ENCODE assay signal across 15 cellular contexts in the genomic region with DNA sequence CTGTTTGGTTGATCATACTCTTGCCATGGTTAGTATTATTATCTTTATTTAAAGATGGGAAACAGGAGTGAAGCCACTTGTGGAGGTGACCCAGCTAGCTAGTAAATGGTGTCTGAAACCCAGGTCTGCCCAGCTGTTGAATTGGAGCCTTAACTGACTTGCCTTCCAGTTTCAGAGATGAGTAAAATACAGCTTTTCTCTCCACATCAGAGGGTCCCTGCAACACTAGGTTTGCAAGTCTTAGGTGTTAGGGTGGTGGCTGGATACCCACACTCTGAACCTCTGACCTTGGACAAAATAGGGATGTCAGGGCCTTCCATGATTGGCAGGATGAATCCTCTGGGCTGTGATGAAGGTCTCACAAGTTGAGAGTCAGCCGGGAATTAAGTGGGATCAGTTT. TPM values are rescaled to one million over a fixed set of nuclear protein-coding genes. Genes with fewer than 3 reads are reported as not detected.
DNase-seq lines count a peak whose midpoint lies in the region; ATAC-seq, FAIRE-seq and TF ChIP-seq lines count a peak whose summit lies in the region.
"Had no signal": no experiment of that assay in that cellular context is flagged by ENCODE, and none has a peak within 500 bp of the region (broad histone marks: within the 10 kb centered on the region; RNA-seq: fewer than 3 reads in every experiment).

No MANE protein-coding gene starts in this region.

- TF ChIP-seq RAD21 in A549 (conservative IDR thresholded peaks at IDR 0.05 in 1 of 2, IDR thresholded peaks at IDR 0.05 in 1 of 2): no peak

- intact Hi-C loops in breast epithelium (cut with DNase I; ENCODE audit: low total_unique reads): no loop called here

- no peak overlapping the region for H3K4me3 Mint-ChIP-seq in HFFc6
- peak overlapping the region; percentile 6 to 74 (median 65) for H3K4me3 Mint-ChIP-seq in nephron

- peak overlapping the region; percentile 87 for H3K4me2 ChIP-seq in A549

- H3K4me1 Mint-ChIP-seq in HFFc6 (ENCODE audit: low read depth) (peaks cover 81% of the 10 kb centered on the region), nephron (peaks cover 59% of the 10 kb centered on the region)

- TF ChIP-seq CTCF in A549 (IDR thresholded peaks at IDR 0.05) (no peak), HFFc6 (IDR thresholded peaks at IDR 0.05) (no peak), breast epithelium (IDR thresholded peaks at IDR 0.05) (no peak), nephron (IDR thresholded peaks at IDR 0.05; ENCODE audit: unreplicated experiment in 3 of 3) (no peak), foreskin keratinocyte (conservative IDR thresholded peaks at IDR 0.05) (no peak)

- ATAC-seq in A549 (no peak), foreskin keratinocyte (no peak), GM18505 (IDR thresholded peaks at IDR 0.05; ENCODE audit: unreplicated experiment) (no peak), HG02763 (IDR thresholded peaks at IDR 0.05; ENCODE audit: unreplicated experiment) (no peak), GM18861 (IDR thresholded peaks at IDR 0.05; ENCODE audit: unreplicated experiment) (no peak)
- ATAC-seq: lower lobe of right lung had no signal

- peak overlapping the region; percentile 94 for H3K27ac Mint-ChIP-seq in HFFc6
- H3K27ac Mint-ChIP-seq in nephron: peak overlapping the region; percentile 56 to 79 (median 71)

- no peak for TF ChIP-seq POLR2A in A549 (IDR thresholded peaks at IDR 0.05; ENCODE audit: low read length)
- no peak for TF ChIP-seq POLR2A in breast epithelium (IDR thresholded peaks at IDR 0.05)
- TF ChIP-seq POLR2A in GM18505 (IDR thresholded peaks at IDR 0.05; ENCODE audit: borderline replicate concordance, extremely low read depth, insufficient read depth, insufficient read length): no peak

- POLR2A ChIA-PET in A549 (lab: Yijun Ruan, JAX): no interaction called here

- no peaks in the 10 kb centered on the region for H3K9me3 Mint-ChIP-seq in HFFc6
- no peaks in the 10 kb centered on the region for H3K9me3 Mint-ChIP-seq in nephron

- 7% methylated on average over 1 of the region's 1 CpG for WGBS in A549 (ENCODE audit: missing lambda C conversion rate)

- H3K4me3 ChIP-seq in A549: peak overlapping the region; percentile 99
- H3K4me3 ChIP-seq in breast epithelium: no peak overlapping the region
- H3K4me3 ChIP-seq: lower lobe of right lung had no signal

- H3K27me3 Mint-ChIP-seq in HFFc6 (ENCODE audit: insufficient read depth): peaks cover 3% of the 10 kb centered on the region; the same call in 1 of the 2 replicates
- H3K27me3 Mint-ChIP-seq in nephron (ENCODE audit: low read depth): peaks cover 3% of the 10 kb centered on the region

- no peak for TF ChIP-seq EP300 in A549 (IDR thresholded peaks at IDR 0.05)

- peaks cover 12% of the 10 kb centered on the region; the same call in 1 of the 2 replicates for H3K36me3 Mint-ChIP-seq in HFFc6 (ENCODE audit: low read depth)
- H3K36me3 Mint-ChIP-seq in nephron (ENCODE audit: low read depth): no peaks in the 10 kb centered on the region

- no peaks in the 10 kb centered on the region for H3K36me3 ChIP-seq in breast epithelium
- H3K36me3 ChIP-seq: lower lobe of right lung had no signal

- H3K27me3 ChIP-seq in breast epithelium (no peaks in the 10 kb centered on the region), foreskin keratinocyte (no peaks in the 10 kb centered on the region)

- H3K27ac ChIP-seq in A549 (peak overlapping the region; percentile 84 to 97), breast epithelium (peak overlapping the region; percentile 79 to 81), foreskin keratinocyte (no peak overlapping the region)
- H3K27ac ChIP-seq: lower lobe of right lung had no signal

- no peak for FAIRE-seq in A549 (lab: Jason Lieb, UNC)
- FAIRE-seq: small intestine had no signal

- DNase-seq in A549 (ENCODE audit: low read depth in 1 of 2, low spot score in 1 of 2) (no peak), HFFc6 (no peak), breast epithelium (ENCODE audit: low spot score in 2 of 2) (no peak), foreskin keratinocyte (no peak)
- DNase-seq: activated CD4-positive, CD25-positive, alpha-beta regulatory T cell treated with anti-CD3 and anti-CD28 coated beads, Interleukin-2, amount 50 U/mL, for 72 hours; cortex of kidney; DMS53; lower lobe of right lung; NCI-H1092 treated with DMSO at 0.1 percent for 48 hours; occipital lobe; small intestine had no signal

- H3K4me1 ChIP-seq in A549: peaks cover 57% of the 10 kb centered on the region
- peaks cover 8 to 37% of the 10 kb centered on the region in 2 donors for H3K4me1 ChIP-seq in breast epithelium
- peaks cover 39% of the 10 kb centered on the region for H3K4me1 ChIP-seq in foreskin keratinocyte

- CTCF ChIA-PET in A549 (lab: Yijun Ruan, JAX): interaction anchor here (5.8 kb wide), 1 partner anchor 50 kb away, joined by 22 read pairs; no protein-coding TSS in a partner anchor

- H3K9me3 ChIP-seq in A549 (no peaks in the 10 kb centered on the region), breast epithelium (no peaks in the 10 kb centered on the region)
- H3K9me3 ChIP-seq: lower lobe of right lung had no signal

TF ChIP-seq in A549, 52 proteins besides CTCF, POLR2A, EP300 and RAD21:
- TF ChIP-seq CHD4 (IDR thresholded peaks at IDR 0.05; ENCODE audit: borderline replicate concordance): no peak
- no peak for TF ChIP-seq RCOR1 (IDR thresholded peaks at IDR 0.05; ENCODE audit: low read depth, low read length)
- no peak for TF ChIP-seq CEBPB (IDR thresholded peaks at IDR 0.05)
- no peak for TF ChIP-seq JUNB (IDR thresholded peaks at IDR 0.05)
- no peak for TF ChIP-seq MAFK (IDR thresholded peaks at IDR 0.05; ENCODE audit: partially characterized antibody)
- no peak for TF ChIP-seq EHF (CRISPR knock-in tag; IDR thresholded peaks at IDR 0.05)
- TF ChIP-seq TFCP2L1 (CRISPR knock-in tag; IDR thresholded peaks at IDR 0.05): no peak
- TF ChIP-seq EHMT2 (IDR thresholded peaks at IDR 0.05; ENCODE audit: low read depth): no peak
- TF ChIP-seq, protein P1, sequence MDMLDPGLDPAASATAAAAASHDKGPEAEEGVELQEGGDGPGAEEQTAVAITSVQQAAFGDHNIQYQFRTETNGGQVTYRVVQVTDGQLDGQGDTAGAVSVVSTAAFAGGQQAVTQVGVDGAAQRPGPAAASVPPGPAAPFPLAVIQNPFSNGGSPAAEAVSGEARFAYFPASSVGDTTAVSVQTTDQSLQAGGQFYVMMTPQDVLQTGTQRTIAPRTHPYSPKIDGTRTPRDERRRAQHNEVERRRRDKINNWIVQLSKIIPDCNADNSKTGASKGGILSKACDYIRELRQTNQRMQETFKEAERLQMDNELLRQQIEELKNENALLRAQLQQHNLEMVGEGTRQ (IDR thresholded peaks at IDR 0.05): no peak
- no peak for TF ChIP-seq MYC (IDR thresholded peaks at IDR 0.05; ENCODE audit: borderline replicate concordance, low read length)
- TF ChIP-seq PHF8 (IDR thresholded peaks at IDR 0.05; ENCODE audit: borderline replicate concordance, low read depth): no peak
- TF ChIP-seq FOSB (CRISPR knock-in tag; IDR thresholded peaks at IDR 0.05): no peak
- TF ChIP-seq, protein P2, sequence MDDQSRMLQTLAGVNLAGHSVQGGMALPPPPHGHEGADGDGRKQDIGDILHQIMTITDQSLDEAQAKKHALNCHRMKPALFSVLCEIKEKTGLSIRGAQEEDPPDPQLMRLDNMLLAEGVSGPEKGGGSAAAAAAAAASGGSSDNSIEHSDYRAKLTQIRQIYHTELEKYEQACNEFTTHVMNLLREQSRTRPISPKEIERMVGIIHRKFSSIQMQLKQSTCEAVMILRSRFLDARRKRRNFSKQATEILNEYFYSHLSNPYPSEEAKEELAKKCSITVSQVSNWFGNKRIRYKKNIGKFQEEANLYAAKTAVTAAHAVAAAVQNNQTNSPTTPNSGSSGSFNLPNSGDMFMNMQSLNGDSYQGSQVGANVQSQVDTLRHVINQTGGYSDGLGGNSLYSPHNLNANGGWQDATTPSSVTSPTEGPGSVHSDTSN (IDR thresholded peaks at IDR 0.05): no peak
- no peak for TF ChIP-seq ZNF302 (CRISPR knock-in tag; IDR thresholded peaks at IDR 0.05)
- no peak for TF ChIP-seq SMC3 (IDR thresholded peaks at IDR 0.05)

RNA-seq across cellular contexts. Expression of a gene that starts 4.1 kb away (rescaled TPM):
- polyA plus RNA-seq in A549 (2011; rRNA removed) (387 and 439 TPM in 2 replicates), A549 (2017; fragmentation: RNase III; extraction: RNeasy Plus Mini Kit Qiagen cat#74134 plus additional on column Dnase treatment) (235 to 282 TPM (median 257 TPM) in 3 replicates), foreskin keratinocyte (317 and 485 TPM in 2 replicates)
- 153 and 161 TPM in 2 replicates for polyA plus RNA-seq in A549 (2012; cell fraction: cytosol; rRNA removed)
- 1,973 and 2,223 TPM in 2 replicates for polyA plus RNA-seq in A549 (2012; cell fraction: nucleus; rRNA removed)
- 1,159 and 1,213 TPM in 2 replicates for polyA minus RNA-seq in A549 (2011; rRNA and poly(A)+ RNA removed)
- total RNA-seq in HFFc6 (2021; fragmentation: NEBNext Ultra II Directional; extraction: Animal tissue kit (Norgen Biotek cat#: 25700)): 100 to 1,000 TPM in 3 of 6 experiments, 10 to 100 TPM in 3; 93.8 to 117 (median 98.7) TPM
- total RNA-seq in breast epithelium (100 to 1,000 TPM in 2 of 3 donors, 10 to 100 TPM in 1; 40.3 to 242 (median 164) TPM), foreskin keratinocyte (399 and 593 TPM in 2 replicates)
